Comparison of ENCODE assay signal across 10 cellular contexts in genomic region chr13:25372275-25373081, GRCh38. TPM values are rescaled to one million over a fixed set of nuclear protein-coding genes. Genes with fewer than 3 reads are reported as not detected.
DNase-seq lines count a peak whose midpoint lies in the region; ATAC-seq, FAIRE-seq and TF ChIP-seq lines count a peak whose summit lies in the region.
"Had no signal": no experiment of that assay in that cellular context is flagged by ENCODE, and none has a peak within 500 bp of the region (broad histone marks: within the 10 kb centered on the region; RNA-seq: fewer than 3 reads in every experiment).

No MANE protein-coding gene starts in this region.

- peak; percentile 43 for DNase-seq in ELF-1 (ENCODE audit: low read depth, low spot score)
- peak; percentile 46 for DNase-seq in NCI-H2227 treated with DMSO at 0.1 percent for 48 hours (lab: John Stamatoyannopoulos, UW)
- DNase-seq in H1 (ENCODE audit: low read depth in 1 of 2, low spot score in 2 of 2) = peak in 1 of 2 experiments; percentile 69
- DNase-seq in omental fat pad (ENCODE audit: low spot score) = no peak
- no peak for DNase-seq in endothelial cell (ENCODE audit: low spot score)
- DNase-seq in NCI-H446 treated with DMSO at 0.1 percent for 48 hours (lab: John Stamatoyannopoulos, UW) = no peak
- DNase-seq: activated CD4-positive, CD25-positive, alpha-beta regulatory T cell had no signal

- H2BK15ac ChIP-seq in H1 (ENCODE audit: low read length) = no peak overlapping the region

- no peak overlapping the region for H3K4me3 Mint-ChIP-seq in endothelial cell (ENCODE audit: unreplicated experiment)

- peaks cover 9 to 36% (median 31%) of the 10 kb centered on the region in 4 experiments for H3K27me3 ChIP-seq in H1 (replicated peaks in 1 of 4; ENCODE audit: control insufficient read depth in 3 of 4, extremely low read depth in 1 of 4, insufficient read depth in 3 of 4, low read length in 3 of 4)

- no peaks in the 10 kb centered on the region for H3K79me1 ChIP-seq in H1 (ENCODE audit: low read depth, low read length)

- TF ChIP-seq EP300 in H1 (IDR thresholded peaks at IDR 0.05; ENCODE audit: borderline replicate concordance in 1 of 2, low read depth in 2 of 2, low read length in 2 of 2) = no peak

- peaks cover 10% of the 10 kb centered on the region for H3K4me1 Mint-ChIP-seq in endothelial cell (ENCODE audit: unreplicated experiment)

- no peak overlapping the region for H3K23ac ChIP-seq in H1 (ENCODE audit: insufficient read length)

- TF ChIP-seq CTCF in H1 (IDR thresholded peaks at IDR 0.05; ENCODE audit: control extremely low read depth in 1 of 3, insufficient read depth in 1 of 3, low read depth in 1 of 3, low read length in 3 of 3) (no peak), omental fat pad (IDR thresholded peaks at IDR 0.05) (no peak), endothelial cell (IDR thresholded peaks at IDR 0.05; ENCODE audit: unreplicated experiment) (no peak)

- no peak overlapping the region for H3K56ac ChIP-seq in H1 (replicated peaks; ENCODE audit: insufficient read length, low read depth, low read length)

- H3K79me2 ChIP-seq in H1 (ENCODE audit: control insufficient read depth in 1 of 2, insufficient read depth in 2 of 2, low read length in 2 of 2) = no peaks in the 10 kb centered on the region

- no peak overlapping the region for H2BK20ac ChIP-seq in H1 (ENCODE audit: low read length)

- peaks cover 3 to 16% (median 7%) of the 10 kb centered on the region in 4 experiments; a peak in 6 of 7 replicates for H3K4me1 ChIP-seq in H1 (replicated peaks in 1 of 4; ENCODE audit: control insufficient read depth in 3 of 4, insufficient read depth in 4 of 4, low read length in 3 of 4)

- no peak overlapping the region for H3K4ac ChIP-seq in H1 (replicated peaks; ENCODE audit: insufficient read length, low read depth, low read length)

- no peaks in the 10 kb centered on the region for H3K9me3 ChIP-seq in H1 (ENCODE audit: insufficient read depth in 2 of 2, low read depth in 1 of 2, low read length in 1 of 2)

- H2BK5ac ChIP-seq in H1 (ENCODE audit: low read depth, low read length) = no peak overlapping the region

- no peak overlapping the region for H4K91ac ChIP-seq in H1 (replicated peaks; ENCODE audit: insufficient read length, low read length)

- no peaks in the 10 kb centered on the region for H3K9me3 Mint-ChIP-seq in endothelial cell (ENCODE audit: unreplicated experiment)

- H2AK5ac ChIP-seq in H1 (ENCODE audit: low read depth, low read length) = no peak overlapping the region

- no peak overlapping the region for H3K27ac ChIP-seq in H1 (ENCODE audit: low read depth, low read length)

- ATAC-seq in omental fat pad (ENCODE audit: low FRiP score) = peak; percentile 19
- no peak for ATAC-seq in HG02981 (IDR thresholded peaks at IDR 0.05; ENCODE audit: unreplicated experiment)
- ATAC-seq in GM18511 (IDR thresholded peaks at IDR 0.05; ENCODE audit: unreplicated experiment) = no peak

- no peak for TF ChIP-seq RAD21 in H1 (IDR thresholded peaks at IDR 0.05 in 1 of 2, conservative IDR thresholded peaks at IDR 0.05 in 1 of 2; ENCODE audit: low read depth in 2 of 2, low read length in 2 of 2)

- no peaks in the 10 kb centered on the region for H4K20me1 ChIP-seq in H1 (replicated peaks in 1 of 2; ENCODE audit: control insufficient read depth in 1 of 2, insufficient read depth in 2 of 2, low read length in 2 of 2)

- no peak overlapping the region for H3K27ac Mint-ChIP-seq in endothelial cell (ENCODE audit: unreplicated experiment)

- no peaks in the 10 kb centered on the region for H3K36me3 ChIP-seq in H1 (ENCODE audit: control insufficient read depth in 2 of 4, insufficient read depth in 4 of 4, low read length in 3 of 4)

- no peak overlapping the region for H4K5ac ChIP-seq in H1 (ENCODE audit: insufficient read length, low read depth, low read length)

- peak overlapping the region in 2 of 4 experiments; percentile 9 to 45; a peak in 3 of 7 replicates for H3K9ac ChIP-seq in H1 (replicated peaks in 1 of 4; ENCODE audit: extremely low read depth in 1 of 4, low read depth in 3 of 4, low read length in 3 of 4)

- peaks cover 20% of the 10 kb centered on the region for H3K27me3 Mint-ChIP-seq in endothelial cell (ENCODE audit: unreplicated experiment)

- peak overlapping the region; percentile 71; the same call in 1 of the 2 replicates for H4K8ac ChIP-seq in H1 (ENCODE audit: extremely low read depth, insufficient read depth, low read length)

- POLR2A ChIA-PET in H1 (lab: Charles Lee; ENCODE audit: partially characterized antibody) = no interaction called here

- peaks cover 16% of the 10 kb centered on the region for H3K23me2 ChIP-seq in H1 (ENCODE audit: low read depth, low read length)

- no peak for FAIRE-seq in H1 (lab: Jason Lieb, UNC)
- FAIRE-seq: frontal cortex had no signal

- no peak overlapping the region for H3K18ac ChIP-seq in H1 (ENCODE audit: extremely low read depth, low read length)

- peak overlapping the region; percentile 63 to 95 for H3K4me2 ChIP-seq in H1 (ENCODE audit: insufficient read depth in 1 of 2, low read depth in 2 of 2, low read length in 2 of 2)

- 24% methylated on average over 64 of the region's 84 CpGs; no CpG with 5 or more reads in 1 of the 2 experiments for WGBS in H1 (ENCODE audit: extremely low coverage in 1 of 2, insufficient coverage in 1 of 2, insufficient read length in 1 of 2, insufficient replicate concordance in 2 of 2, low coverage in 1 of 2, low lambda C conversion rate in 2 of 2, missing lambda C conversion rate in 1 of 2), 2 experiments

- peaks cover 7% of the 10 kb centered on the region for H3K36me3 Mint-ChIP-seq in endothelial cell (ENCODE audit: low read depth, unreplicated experiment)

- H2AFZ ChIP-seq in H1 (ENCODE audit: low read length) = 0 out of 2 replicates have a peak overlapping the region, but pooled peaks have one; percentile 14

- CTCF ChIA-PET in H1 (lab: Charles Lee; ENCODE audit: partially characterized antibody) = interaction anchor here (0.7 to 1.9 kb wide), 3 partner anchors 10 to 377 kb away, joined by 3 to 7 read pairs (median 3); no protein-coding TSS in a partner anchor

- H2BK120ac ChIP-seq in H1 (replicated peaks; ENCODE audit: low read depth, low read length) = no peak overlapping the region

- H2BK12ac ChIP-seq in H1 (ENCODE audit: low read depth, low read length) = peak overlapping the region; percentile 68; the same call in 1 of the 2 replicates

- peak overlapping the region; percentile 47 to 66 (median 54) for H3K4me3 ChIP-seq in H1 (ENCODE audit: extremely low read depth in 1 of 4, insufficient read depth in 2 of 4, low read depth in 3 of 4, low read length in 4 of 4)

- TF ChIP-seq POLR2A in H1 (IDR thresholded peaks at IDR 0.05; ENCODE audit: control extremely low read depth in 1 of 2, low read depth in 2 of 2, low read length in 2 of 2) = no peak

- no peak overlapping the region for H3K14ac ChIP-seq in H1 (ENCODE audit: insufficient read length)

TF ChIP-seq in H1, 55 proteins besides CTCF, POLR2A, EP300 and RAD21:
- no peak for TF ChIP-seq CBX8 (IDR thresholded peaks at IDR 0.05; ENCODE audit: borderline replicate concordance, low read depth, low read length)
- peak; percentile 63 for TF ChIP-seq EZH2 (IDR thresholded peaks at IDR 0.05; ENCODE audit: low read depth, low read length, severe bottlenecking)
- TF ChIP-seq TBP (IDR thresholded peaks at IDR 0.05; ENCODE audit: low read depth, low read length) = peak; percentile 18; the same call in 1 of the 2 replicates
- TF ChIP-seq TAF1 (IDR thresholded peaks at IDR 0.05; ENCODE audit: low read depth, low read length) = 0 out of 2 replicates have a peak, but pooled peaks have one; percentile 32
- TF ChIP-seq GABPA (IDR thresholded peaks at IDR 0.05; ENCODE audit: borderline replicate concordance, insufficient read depth, low read length) = 0 out of 2 replicates have a peak, but pooled peaks have one; percentile 28
- peak; percentile 73 for TF ChIP-seq KDM4A (IDR thresholded peaks at IDR 0.05; ENCODE audit: low read depth, low read length, severe bottlenecking)
- TF ChIP-seq CREB1 (IDR thresholded peaks at IDR 0.05) = 0 out of 2 replicates have a peak, but pooled peaks have one; percentile 23
- TF ChIP-seq KDM1A (IDR thresholded peaks at IDR 0.05; ENCODE audit: borderline replicate concordance, low read length) = peak; percentile 74; the same call in 1 of the 2 replicates
- TF ChIP-seq MAFK (IDR thresholded peaks at IDR 0.05; ENCODE audit: low read depth, low read length) = no peak
- no peak for TF ChIP-seq SP2 (IDR thresholded peaks at IDR 0.05; ENCODE audit: low read length)
- TF ChIP-seq SUZ12 (IDR thresholded peaks at IDR 0.05; ENCODE audit: low read length) = peak; percentile 50

RNA-seq across cellular contexts. Expression of gene ATP8A2, which starts 0.7 kb away (rescaled TPM):
- 8.3 and 8.4 TPM in 2 replicates for total RNA-seq in H1 (2021; fragmentation: NEBNext Ultra II Directional; extraction: Animal tissue kit (Norgen Biotek cat#: 25700))
- polyA plus RNA-seq in H1 (2011; rRNA removed) = 2.2 and 2.4 TPM in 2 replicates
- 2.4 TPM for polyA plus RNA-seq in H1 (2011; cell fraction: cytosol; rRNA removed)
- 3.0 TPM for polyA plus RNA-seq in H1 (2011; cell fraction: nucleus; rRNA removed)
- 2.8 to 4.0 TPM (median 3.8 TPM) in 4 replicates for polyA plus RNA-seq in H1 (2012, experiment 1 of 2)
- 0.29 TPM for polyA plus RNA-seq in H1 (2012, experiment 2 of 2)
- polyA plus RNA-seq in H1 (2013, experiment 1 of 2) = 4.8 TPM
- 4.8 TPM for polyA plus RNA-seq in H1 (2013, experiment 2 of 2)
- 8.5 and 9.4 TPM in 2 replicates for polyA minus RNA-seq in H1 (2011; rRNA and poly(A)+ RNA removed)
- polyA minus RNA-seq in H1 (2011; cell fraction: cytosol; rRNA and poly(A)+ RNA removed) = 5.0 TPM
- polyA minus RNA-seq in H1 (2011; cell fraction: nucleus; rRNA and poly(A)+ RNA removed) = 11.3 TPM
- total RNA-seq in omental fat pad (under 1 TPM in 2 of 4 donors, not detected in 2; 0.16 to 0.19 TPM), endothelial cell (ENCODE audit: unreplicated experiment) (2.1 TPM)

Comparison
In these comparisons a context has a peak if more than half of its experiments do, and no peak if none do; other contexts are left out.
1. DNase-seq: peak in ELF-1 (single experiment) and NCI-H2227 treated with DMSO at 0.1 percent for 48 hours (single experiment); none in omental fat pad (single experiment), endothelial cell (single experiment) and NCI-H446 treated with DMSO at 0.1 percent for 48 hours (single experiment).